Comparison of ENCODE assay signal across 8 cellular contexts in the genomic region with DNA sequence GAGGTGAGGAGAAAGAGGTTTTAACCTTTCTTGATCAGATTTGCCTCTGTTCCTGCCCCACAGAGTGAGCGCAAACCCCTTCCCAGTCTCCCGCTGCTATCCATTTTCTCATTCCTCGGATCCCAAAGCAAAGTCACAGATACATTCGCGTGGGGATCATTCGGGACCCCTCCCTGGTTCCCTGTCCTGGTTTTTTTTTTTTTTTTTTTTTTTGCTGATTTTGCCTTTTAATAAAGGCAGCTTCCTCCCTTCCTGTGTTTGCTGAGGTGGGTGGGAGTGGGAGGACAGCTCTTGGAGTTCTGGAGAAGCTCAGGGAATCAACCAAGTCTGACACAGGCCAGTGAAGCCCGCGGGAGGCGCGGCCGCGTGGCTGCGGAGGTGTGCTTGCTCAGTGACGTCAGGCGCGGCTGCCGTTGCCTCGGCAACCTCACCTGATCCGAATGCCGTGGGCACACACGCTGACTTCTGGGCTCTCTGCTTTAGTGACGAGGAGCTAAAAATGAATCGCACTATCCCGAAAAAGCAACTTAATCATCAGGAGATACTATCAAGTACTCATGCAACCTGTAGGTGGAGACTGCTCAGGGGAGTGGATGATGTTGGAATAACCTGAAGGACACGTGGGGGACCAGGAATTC.
DNase-seq lines count a peak whose midpoint lies in the region; ATAC-seq and TF ChIP-seq lines count a peak whose summit lies in the region.

No MANE protein-coding gene starts in this region.

- no peaks in the 10 kb centered on the region for H3K27me3 ChIP-seq in Karpas-422 (ENCODE audit: low read length)
- H3K27me3 ChIP-seq in thyroid gland: no peaks in the 10 kb centered on the region

- intact Hi-C loops in thyroid gland (cut with DNase I): no loop called here

- WGBS in thyroid gland, 2 donors: 33 to 43% methylated on average over 21 to 23 of the region's 25 CpGs

- H3K9ac ChIP-seq in Karpas-422 (ENCODE audit: low read length): no peak overlapping the region

- ATAC-seq in GM18502 (IDR thresholded peaks at IDR 0.05; ENCODE audit: poor library complexity, unreplicated experiment): no peak
- ATAC-seq in HG03159 (IDR thresholded peaks at IDR 0.05; ENCODE audit: unreplicated experiment): no peak

- H3K4me1 ChIP-seq in Karpas-422 (ENCODE audit: low read length) (0 out of 2 replicates have a peak, but pooled peaks cover 5% of the 10 kb centered on the region), thyroid gland (no peaks in the 10 kb centered on the region)

- H3K9me3 ChIP-seq in Karpas-422 (ENCODE audit: low read length): no peaks in the 10 kb centered on the region
- no peaks in the 10 kb centered on the region for H3K9me3 ChIP-seq in thyroid gland

- no peaks in the 10 kb centered on the region for H3K79me2 ChIP-seq in Karpas-422 (ENCODE audit: low read length)

- H3K27ac ChIP-seq in 22Rv1 (no peak overlapping the region), Karpas-422 (ENCODE audit: low read length) (no peak overlapping the region), thyroid gland (no peak overlapping the region)

- H4K20me1 ChIP-seq in Karpas-422 (ENCODE audit: insufficient read depth, low read depth, low read length): no peaks in the 10 kb centered on the region

- TF ChIP-seq POLR2A in thyroid gland (IDR thresholded peaks at IDR 0.05): no peak

- peak; percentile 23; the same call in 1 of the 2 replicates for TF ChIP-seq CTCF in 22Rv1 (IDR thresholded peaks at IDR 0.05)
- no peak for TF ChIP-seq CTCF in thyroid gland (IDR thresholded peaks at IDR 0.05)

- DNase-seq in Karpas-422: no peak
- DNase-seq in activated CD8-positive, alpha-beta memory T cell treated with anti-CD3 and anti-CD28 coated beads for 24 hours: peak; percentile 80
- peak; percentile 36 for DNase-seq in effector CD8-positive, alpha-beta T cell (lab: John Stamatoyannopoulos, UW)
- DNase-seq in occipital lobe (lab: John Stamatoyannopoulos, UW): peak; percentile 72
- DNase-seq in thyroid gland: peak; percentile 68 to 72

- H3K4me2 ChIP-seq in Karpas-422 (ENCODE audit: low read depth, low read length, poor library complexity, severe bottlenecking): no peak overlapping the region

- H3K4me3 ChIP-seq in Karpas-422 (ENCODE audit: low read length) (no peak overlapping the region), thyroid gland (replicated peaks in 1 of 3) (no peak overlapping the region)

- H3K9me2 ChIP-seq in Karpas-422 (replicated peaks; ENCODE audit: insufficient read depth, low read length): no peaks in the 10 kb centered on the region

- 0 out of 2 replicates have a peak overlapping the region, but pooled peaks have one; percentile 8 for H2AFZ ChIP-seq in Karpas-422 (ENCODE audit: low read length)

- no peaks in the 10 kb centered on the region for H3K36me3 ChIP-seq in Karpas-422 (ENCODE audit: insufficient read depth, low read length)
- H3K36me3 ChIP-seq in thyroid gland: no peaks in the 10 kb centered on the region
